Comparison of ENCODE assay signal across 1 cellular context in genomic region chr18:74147779-74148542, GRCh38.
TF ChIP-seq lines count a peak whose summit lies in the region.

A gene with protein sequence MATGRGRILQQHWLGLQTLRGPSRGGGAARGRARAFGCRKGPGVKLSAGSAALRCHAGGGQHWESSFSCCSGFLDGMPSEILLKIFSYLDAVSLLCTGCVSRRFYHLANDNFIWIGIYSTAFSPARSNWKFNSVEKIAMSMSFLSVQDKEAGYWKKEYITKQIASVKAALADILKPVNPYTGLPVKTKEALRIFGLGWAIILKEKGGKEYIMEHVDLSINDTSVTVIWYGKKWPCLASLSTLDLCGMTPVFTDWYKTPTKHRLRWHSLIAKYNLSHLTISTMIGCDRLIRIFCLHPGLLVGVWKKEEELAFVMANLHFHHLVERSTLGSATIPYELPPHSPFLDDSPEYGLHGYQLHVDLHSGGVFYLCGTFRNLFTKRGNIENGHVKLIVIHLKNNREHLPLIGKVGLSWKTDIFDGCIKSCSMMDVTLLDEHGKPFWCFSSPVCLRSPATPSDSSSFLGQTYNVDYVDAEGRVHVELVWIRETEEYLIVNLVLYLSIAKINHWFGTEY (minus strand): TSS chr18:74147834. CDS start chr18:74147785, 49 bp downstream.
TIMM21 (plus strand) TSS chr18:74148523; CDS start chr18:74148809, 286 bp downstream.

TF ChIP-seq in GM12878, 131 proteins besides CTCF, POLR2A, EP300 and RAD21 (continued from another document):
- no peak for TF ChIP-seq SPI1 (IDR thresholded peaks at IDR 0.05; ENCODE audit: borderline replicate concordance, insufficient read depth, low read depth, low read length)
- TF ChIP-seq E2F8 (IDR thresholded peaks at IDR 0.05; ENCODE audit: low read depth, partially characterized antibody) = peak; percentile 33
- no peak for TF ChIP-seq EZH2 (IDR thresholded peaks at IDR 0.05; ENCODE audit: borderline replicate concordance, control insufficient read depth, low read depth, low read length)
- TF ChIP-seq, protein P1, sequence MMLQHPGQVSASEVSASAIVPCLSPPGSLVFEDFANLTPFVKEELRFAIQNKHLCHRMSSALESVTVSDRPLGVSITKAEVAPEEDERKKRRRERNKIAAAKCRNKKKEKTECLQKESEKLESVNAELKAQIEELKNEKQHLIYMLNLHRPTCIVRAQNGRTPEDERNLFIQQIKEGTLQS (IDR thresholded peaks at IDR 0.05; ENCODE audit: borderline replicate concordance, extremely low read depth, low read depth, low read length) = peak; percentile 75; the same call in 1 of the 2 replicates
- no peak for TF ChIP-seq BACH1 (IDR thresholded peaks at IDR 0.05; ENCODE audit: borderline replicate concordance)
- TF ChIP-seq IKZF2 (IDR thresholded peaks at IDR 0.05) = no peak
- TF ChIP-seq TARDBP (IDR thresholded peaks at IDR 0.05; ENCODE audit: borderline replicate concordance) = peak; percentile 94; the same call in 1 of the 2 replicates
- TF ChIP-seq POLR2AphosphoS2 (IDR thresholded peaks at IDR 0.05; ENCODE audit: low read depth, low read length) = 0 out of 2 replicates have a peak, but pooled peaks have one; percentile 45
- peak; percentile 76; the same call in 1 of the 2 replicates for TF ChIP-seq HSF1 (IDR thresholded peaks at IDR 0.05; ENCODE audit: low read depth, low read length)
- peak; percentile 80 for TF ChIP-seq MXI1 (IDR thresholded peaks at IDR 0.05; ENCODE audit: low read depth, low read length)
- TF ChIP-seq ATF7 (IDR thresholded peaks at IDR 0.05; ENCODE audit: low read depth) = 0 out of 2 replicates have a peak, but pooled peaks have one; percentile 30
- peak; percentile 35 for TF ChIP-seq MEF2B (IDR thresholded peaks at IDR 0.05; ENCODE audit: partially characterized antibody, poor library complexity, severe bottlenecking)
- 0 out of 2 replicates have a peak, but pooled peaks have one; percentile 35 for TF ChIP-seq ZNF207 (IDR thresholded peaks at IDR 0.05; ENCODE audit: borderline replicate concordance)
- peak; percentile 76 for TF ChIP-seq NRF1 (conservative IDR thresholded peaks at IDR 0.05; ENCODE audit: low read depth, low read length)
- TF ChIP-seq TCF3 (IDR thresholded peaks at IDR 0.05; ENCODE audit: borderline replicate concordance, insufficient read depth, low read depth, low read length) = no peak
- TF ChIP-seq MTA2 (IDR thresholded peaks at IDR 0.05; ENCODE audit: low read depth) = 0 out of 2 replicates have a peak, but pooled peaks have one; percentile 30
- TF ChIP-seq, protein P2, sequence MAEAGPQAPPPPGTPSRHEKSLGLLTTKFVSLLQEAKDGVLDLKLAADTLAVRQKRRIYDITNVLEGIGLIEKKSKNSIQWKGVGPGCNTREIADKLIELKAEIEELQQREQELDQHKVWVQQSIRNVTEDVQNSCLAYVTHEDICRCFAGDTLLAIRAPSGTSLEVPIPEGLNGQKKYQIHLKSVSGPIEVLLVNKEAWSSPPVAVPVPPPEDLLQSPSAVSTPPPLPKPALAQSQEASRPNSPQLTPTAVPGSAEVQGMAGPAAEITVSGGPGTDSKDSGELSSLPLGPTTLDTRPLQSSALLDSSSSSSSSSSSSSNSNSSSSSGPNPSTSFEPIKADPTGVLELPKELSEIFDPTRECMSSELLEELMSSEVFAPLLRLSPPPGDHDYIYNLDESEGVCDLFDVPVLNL (IDR thresholded peaks at IDR 0.05; ENCODE audit: low read depth, low read length) = peak; percentile 85
- TF ChIP-seq SMARCA5 (IDR thresholded peaks at IDR 0.05) = no peak
- peak; percentile 86 to 92 for TF ChIP-seq EGR1 (IDR thresholded peaks at IDR 0.05; ENCODE audit: borderline replicate concordance in 1 of 2, low read depth in 2 of 2, low read length in 2 of 2)
- TF ChIP-seq, protein P3, sequence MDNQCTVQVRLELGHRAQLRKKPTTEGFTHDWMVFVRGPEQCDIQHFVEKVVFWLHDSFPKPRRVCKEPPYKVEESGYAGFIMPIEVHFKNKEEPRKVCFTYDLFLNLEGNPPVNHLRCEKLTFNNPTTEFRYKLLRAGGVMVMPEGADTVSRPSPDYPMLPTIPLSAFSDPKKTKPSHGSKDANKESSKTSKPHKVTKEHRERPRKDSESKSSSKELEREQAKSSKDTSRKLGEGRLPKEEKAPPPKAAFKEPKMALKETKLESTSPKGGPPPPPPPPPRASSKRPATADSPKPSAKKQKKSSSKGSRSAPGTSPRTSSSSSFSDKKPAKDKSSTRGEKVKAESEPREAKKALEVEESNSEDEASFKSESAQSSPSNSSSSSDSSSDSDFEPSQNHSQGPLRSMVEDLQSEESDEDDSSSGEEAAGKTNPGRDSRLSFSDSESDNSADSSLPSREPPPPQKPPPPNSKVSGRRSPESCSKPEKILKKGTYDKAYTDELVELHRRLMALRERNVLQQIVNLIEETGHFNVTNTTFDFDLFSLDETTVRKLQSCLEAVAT (IDR thresholded peaks at IDR 0.05) = peak; percentile 77; the same call in 1 of the 2 replicates
- TF ChIP-seq CBX5 (IDR thresholded peaks at IDR 0.05; ENCODE audit: low read depth) = 0 out of 2 replicates have a peak, but pooled peaks have one; percentile 22
- TF ChIP-seq CREB1 (IDR thresholded peaks at IDR 0.05; ENCODE audit: low read depth) = peak; percentile 96
- TF ChIP-seq TCF12 (IDR thresholded peaks at IDR 0.05; ENCODE audit: low read depth, low read length) = peak; percentile 49; the same call in 1 of the 2 replicates
- peak; percentile 60; the same call in 1 of the 2 replicates for TF ChIP-seq RB1 (IDR thresholded peaks at IDR 0.05; ENCODE audit: borderline replicate concordance)
- TF ChIP-seq SIN3A (IDR thresholded peaks at IDR 0.05; ENCODE audit: low read depth, low read length) = peak; percentile 82
- TF ChIP-seq, protein P4, sequence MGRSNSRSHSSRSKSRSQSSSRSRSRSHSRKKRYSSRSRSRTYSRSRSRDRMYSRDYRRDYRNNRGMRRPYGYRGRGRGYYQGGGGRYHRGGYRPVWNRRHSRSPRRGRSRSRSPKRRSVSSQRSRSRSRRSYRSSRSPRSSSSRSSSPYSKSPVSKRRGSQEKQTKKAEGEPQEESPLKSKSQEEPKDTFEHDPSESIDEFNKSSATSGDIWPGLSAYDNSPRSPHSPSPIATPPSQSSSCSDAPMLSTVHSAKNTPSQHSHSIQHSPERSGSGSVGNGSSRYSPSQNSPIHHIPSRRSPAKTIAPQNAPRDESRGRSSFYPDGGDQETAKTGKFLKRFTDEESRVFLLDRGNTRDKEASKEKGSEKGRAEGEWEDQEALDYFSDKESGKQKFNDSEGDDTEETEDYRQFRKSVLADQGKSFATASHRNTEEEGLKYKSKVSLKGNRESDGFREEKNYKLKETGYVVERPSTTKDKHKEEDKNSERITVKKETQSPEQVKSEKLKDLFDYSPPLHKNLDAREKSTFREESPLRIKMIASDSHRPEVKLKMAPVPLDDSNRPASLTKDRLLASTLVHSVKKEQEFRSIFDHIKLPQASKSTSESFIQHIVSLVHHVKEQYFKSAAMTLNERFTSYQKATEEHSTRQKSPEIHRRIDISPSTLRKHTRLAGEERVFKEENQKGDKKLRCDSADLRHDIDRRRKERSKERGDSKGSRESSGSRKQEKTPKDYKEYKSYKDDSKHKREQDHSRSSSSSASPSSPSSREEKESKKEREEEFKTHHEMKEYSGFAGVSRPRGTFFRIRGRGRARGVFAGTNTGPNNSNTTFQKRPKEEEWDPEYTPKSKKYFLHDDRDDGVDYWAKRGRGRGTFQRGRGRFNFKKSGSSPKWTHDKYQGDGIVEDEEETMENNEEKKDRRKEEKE (IDR thresholded peaks at IDR 0.05) = no peak
- no peak for TF ChIP-seq EED (IDR thresholded peaks at IDR 0.05; ENCODE audit: low read depth)
- no peak for TF ChIP-seq ZNF592 (IDR thresholded peaks at IDR 0.05)
- TF ChIP-seq SREBF1 (IDR thresholded peaks at IDR 0.05; ENCODE audit: low read length) = peak; percentile 67; the same call in 1 of the 2 replicates
- peak; percentile 81 for TF ChIP-seq NR2C1 (IDR thresholded peaks at IDR 0.05)
- 0 out of 2 replicates have a peak, but pooled peaks have one; percentile 69 for TF ChIP-seq HDAC2 (IDR thresholded peaks at IDR 0.05)
- peak; percentile 80; the same call in 1 of the 2 replicates for TF ChIP-seq BMI1 (IDR thresholded peaks at IDR 0.05; ENCODE audit: borderline replicate concordance)
- TF ChIP-seq ZBED1 (IDR thresholded peaks at IDR 0.05; ENCODE audit: borderline replicate concordance) = peak; percentile 58; the same call in 1 of the 2 replicates
- no peak for TF ChIP-seq ZNF622 (IDR thresholded peaks at IDR 0.05)
- peak; percentile 98 for TF ChIP-seq HCFC1 (IDR thresholded peaks at IDR 0.05; ENCODE audit: low read length)
- peak; percentile 59; the same call in 1 of the 2 replicates for TF ChIP-seq IRF4 (IDR thresholded peaks at IDR 0.05; ENCODE audit: low read depth, low read length)
- TF ChIP-seq MAX (IDR thresholded peaks at IDR 0.05; ENCODE audit: low read depth, low read length) = peak; percentile 86
- TF ChIP-seq BHLHE40 (IDR thresholded peaks at IDR 0.05; ENCODE audit: borderline replicate concordance in 1 of 2, low read depth in 2 of 2, low read length in 1 of 2) = peak; percentile 74 to 91
